ENCODE assay signal across 24 cellular contexts in the genomic region with DNA sequence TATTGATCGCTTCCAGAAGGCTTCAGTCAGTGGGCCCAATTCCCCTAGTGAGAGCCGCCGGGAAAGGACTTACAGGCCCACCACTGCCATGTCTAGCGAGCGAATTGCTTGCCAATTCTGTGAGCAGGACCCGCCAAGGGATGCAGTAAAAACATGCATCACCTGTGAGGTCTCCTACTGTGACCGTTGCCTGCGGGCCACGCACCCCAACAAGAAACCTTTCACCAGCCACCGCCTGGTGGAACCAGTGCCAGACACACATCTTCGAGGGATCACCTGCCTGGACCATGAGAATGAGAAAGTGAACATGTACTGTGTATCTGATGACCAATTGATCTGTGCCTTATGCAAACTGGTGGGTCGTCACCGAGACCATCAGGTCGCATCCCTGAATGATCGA. TPM values are rescaled to one million over a fixed set of nuclear protein-coding genes. Genes with fewer than 3 reads are reported as not detected.
DNase-seq lines count a peak whose midpoint lies in the region.
"Had no signal": no experiment of that assay in that cellular context is flagged by ENCODE, and none has a peak within 500 bp of the region (broad histone marks: within the 10 kb centered on the region; RNA-seq: fewer than 3 reads in every experiment).

No MANE protein-coding gene starts in this region.

- peak; percentile 60 for DNase-seq in posterior vena cava (ENCODE audit: low spot score)
- DNase-seq in activated naive CD8-positive, alpha-beta T cell treated with anti-CD3 and anti-CD28 coated beads for 36 hours, result no peak
- DNase-seq: 8988T; ACHN; AML-193; BE2C; C1 segment of cervical spinal cord; Caco-2; Calu3; CD4-positive, alpha-beta memory T cell; CD4-positive, alpha-beta T cell; CD4-positive, CD25-positive, alpha-beta regulatory T cell; CD8-positive, alpha-beta memory T cell; CD8-positive, alpha-beta T cell; COR-L47; DMS 273 treated with DMSO at 0.1 percent for 48 hours; DMS153; DMS53; DMS79; DMS79 treated with DMSO at 0.1 percent for 48 hours; DND-41; EL had no signal

- peaks cover 6% of the 10 kb centered on the region for H3K36me3 Mint-ChIP-seq in activated naive CD8-positive, alpha-beta T cell treated with anti-CD3 and anti-CD28 coated beads for 36 hours
- H3K36me3 Mint-ChIP-seq: CD14-positive monocyte; CD4-positive, CD25-positive, alpha-beta regulatory T cell had no signal

- no peaks in the 10 kb centered on the region for H3K27me3 Mint-ChIP-seq in activated naive CD8-positive, alpha-beta T cell treated with anti-CD3 and anti-CD28 coated beads for 36 hours
- H3K27me3 Mint-ChIP-seq: B cell; CD4-positive, alpha-beta memory T cell; CD4-positive, alpha-beta T cell had no signal

- intact Hi-C loops in posterior vena cava (cut with DNase I), result no loop called here

- H3K4me3 Mint-ChIP-seq in activated naive CD8-positive, alpha-beta T cell treated with anti-CD3 and anti-CD28 coated beads for 36 hours, result no peak overlapping the region
- H3K4me3 Mint-ChIP-seq: B cell; CD14-positive monocyte; CD4-positive, alpha-beta memory T cell; CD4-positive, alpha-beta T cell; CD4-positive, CD25-positive, alpha-beta regulatory T cell; CD8-positive, alpha-beta memory T cell; CD8-positive, alpha-beta T cell had no signal

- peaks cover 11% of the 10 kb centered on the region for H3K4me1 Mint-ChIP-seq in activated naive CD8-positive, alpha-beta T cell treated with anti-CD3 and anti-CD28 coated beads for 36 hours
- H3K4me1 Mint-ChIP-seq: B cell, CD14-positive monocyte had no signal

- H3K9me3 Mint-ChIP-seq in activated naive CD8-positive, alpha-beta T cell treated with anti-CD3 and anti-CD28 coated beads for 36 hours, result no peaks in the 10 kb centered on the region
- H3K9me3 Mint-ChIP-seq: CD14-positive monocyte; CD4-positive, alpha-beta memory T cell; CD4-positive, alpha-beta T cell; CD4-positive, CD25-positive, alpha-beta regulatory T cell; CD8-positive, alpha-beta memory T cell; CD8-positive, alpha-beta T cell had no signal

- no peak overlapping the region for H3K27ac Mint-ChIP-seq in activated naive CD8-positive, alpha-beta T cell treated with anti-CD3 and anti-CD28 coated beads for 36 hours
- H3K27ac Mint-ChIP-seq: B cell; CD14-positive monocyte; CD4-positive, alpha-beta memory T cell; CD4-positive, alpha-beta T cell; CD4-positive, CD25-positive, alpha-beta regulatory T cell; CD8-positive, alpha-beta memory T cell; CD8-positive, alpha-beta T cell had no signal

RNA-seq across cellular contexts. Expression of a gene that starts 15.3 kb away (rescaled TPM):
- total RNA-seq in posterior vena cava, result 10 to 100 TPM; 32.1 to 43.4 TPM
- 1 to 10 TPM; 7.6 to 9.3 TPM for total RNA-seq in activated naive CD8-positive, alpha-beta T cell treated with anti-CD3 and anti-CD28 coated beads for 36 hours
